ENCODE assay signal across 17 cellular contexts in genomic region chr11:133906241-133906640, GRCh38. TPM values are rescaled to one million over a fixed set of nuclear protein-coding genes. Genes with fewer than 3 reads are reported as not detected.
"Had no signal": no experiment of that assay in that cellular context is flagged by ENCODE, and none has a peak within 500 bp of the region (broad histone marks: within the 10 kb centered on the region; RNA-seq: fewer than 3 reads in every experiment).

No MANE protein-coding gene starts in this region.

- H3K9me3 ChIP-seq: SJSA1, testis, upper lobe of left lung had no signal

- H3K36me3 ChIP-seq: SJSA1, upper lobe of left lung had no signal

- ATAC-seq: naive thymus-derived CD8-positive, alpha-beta T cell had no signal

- H3K27me3 ChIP-seq: dorsolateral prefrontal cortex, hepatocyte, SJSA1, testis, upper lobe of left lung had no signal

- H3K4me1 ChIP-seq: SJSA1, testis, upper lobe of left lung had no signal

- H3K4me3 ChIP-seq: dorsolateral prefrontal cortex, hepatocyte, SJSA1, skin epidermis, testis, upper lobe of left lung had no signal

- H3K27ac ChIP-seq: hepatocyte, SJSA1, skin epidermis, testis, upper lobe of left lung had no signal

- DNase-seq: activated CD4-positive, alpha-beta T cell treated with anti-CD3 and anti-CD28 coated beads, Interleukin-2, amount 50 U/mL, for 1 hour; activated CD4-positive, CD25-positive, alpha-beta regulatory T cell; activated gamma-delta T cell; endodermal cell; erythroblast; islet precursor cell; mammary epithelial cell; stimulated activated CD4-positive, alpha-beta T cell treated with anti-CD3 and anti-CD28 coated beads, Interleukin-4, amount 100 ng/mL, for 4 hours; stimulated activated CD8-positive, alpha-beta memory T cell treated with anti-CD3 and anti-CD28 coated beads, Interleukin-4, amount 100 ng/mL, for 48 hours; T-helper 2 cell; testis; upper lobe of left lung had no signal

RNA-seq across cellular contexts. Expression of gene IGSF9B, which starts 50.5 kb away (rescaled TPM):
- total RNA-seq: SJSA1 had no signal
